9 cellular contexts compared by ENCODE assay signal in genomic region chr7:3292694-3293093, GRCh38. TPM values are rescaled to one million over a fixed set of nuclear protein-coding genes. Genes with fewer than 3 reads are reported as not detected.
"Had no signal": no experiment of that assay in that cellular context is flagged by ENCODE, and none has a peak within 500 bp of the region (broad histone marks: within the 10 kb centered on the region; RNA-seq: fewer than 3 reads in every experiment).

No MANE protein-coding gene starts in this region.

- H2AFZ ChIP-seq: GM23248 had no signal

- H3K4me1 ChIP-seq: HAP-1 had no signal

- DNase-seq: GM23248, GOT3, H7, HFFc6, KG1 had no signal

- H3K27ac ChIP-seq: GM23248 had no signal

- ATAC-seq: HCT116 had no signal

- H3K9ac ChIP-seq: GM23248 had no signal

- H3K9me3 ChIP-seq: HAP-1 had no signal

- H3K4me3 ChIP-seq: GM23248, HAP-1 had no signal

- H3K36me3 ChIP-seq: HAP-1 had no signal

RNA-seq across cellular contexts. Expression of gene SDK1, which starts 8.4 kb away (rescaled TPM):
- total RNA-seq: GM23248, HFFc6, HT-29 had no signal
- polyA plus RNA-seq: GM23248, IgD-negative memory B cell had no signal
